Comparison of ENCODE assay signal across 8 cellular contexts in the genomic region with DNA sequence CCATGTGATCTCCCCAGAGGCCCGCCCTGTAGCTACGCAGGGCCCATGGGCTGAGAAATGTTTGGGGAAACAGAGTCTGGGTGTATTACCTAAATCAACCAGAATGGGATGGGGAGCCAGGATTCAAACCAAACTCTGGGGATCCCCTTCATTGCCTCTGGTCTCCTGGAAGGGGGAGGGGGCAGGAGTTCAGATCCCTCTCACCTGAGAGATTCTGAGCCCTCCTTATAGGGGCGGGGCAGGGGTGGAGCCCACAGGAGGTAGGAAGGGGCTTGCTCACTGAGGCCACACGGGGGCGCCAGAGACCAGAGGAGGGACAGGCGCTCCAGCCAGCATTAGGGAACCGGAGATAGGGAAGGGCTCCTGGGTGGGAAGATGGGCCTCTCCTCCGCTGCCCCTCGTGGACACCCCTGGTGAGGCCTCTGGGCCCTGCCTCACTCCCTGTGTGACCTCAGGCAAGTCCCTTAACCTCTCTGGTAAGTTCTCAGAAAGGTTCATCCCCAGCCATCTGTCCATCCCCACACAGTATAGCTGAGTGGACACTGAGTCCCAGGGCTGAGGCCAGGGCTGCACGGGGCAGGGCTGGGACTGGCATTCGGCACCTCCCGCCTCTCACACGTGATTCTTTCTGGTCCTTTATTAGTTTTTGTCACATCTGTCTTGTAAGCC. TPM values are rescaled to one million over a fixed set of nuclear protein-coding genes. Genes with fewer than 3 reads are reported as not detected.
A peak's percentile ranks its signal among the peaks of the same experiment; 100 is the strongest.
DNase-seq lines count a peak whose midpoint lies in the region; ATAC-seq and TF ChIP-seq lines count a peak whose summit lies in the region.

No MANE protein-coding gene starts in this region.

- no peaks in the 10 kb centered on the region for H3K27me3 Mint-ChIP-seq in CD4-positive, alpha-beta memory T cell

- peak overlapping the region; percentile 23 for H3K27ac ChIP-seq in CD4-positive, alpha-beta memory T cell (ENCODE audit: low read depth, low read length)
- H3K27ac ChIP-seq in right lobe of liver = no peak overlapping the region

- H3K27me3 ChIP-seq in CD4-positive, alpha-beta memory T cell (ENCODE audit: insufficient read depth, low read length) = no peaks in the 10 kb centered on the region
- H3K27me3 ChIP-seq in right lobe of liver = no peaks in the 10 kb centered on the region

- CTCF ChIA-PET in CD4-positive, alpha-beta memory T cell (lab: Charles Lee; ENCODE audit: partially characterized antibody) = interaction anchor here (1.0 to 29.7 kb wide), 10 partner anchors 16 to 271 kb away, joined by 4 to 1245 read pairs (median 6); partner anchors contain the start of genes ARL2, EHD1 and ZNHIT2

- H3K4me1 Mint-ChIP-seq in CD4-positive, alpha-beta memory T cell = peaks cover 35 to 64% (median 49%) of the 10 kb centered on the region in 4 donors

- TF ChIP-seq POLR2A in right lobe of liver (IDR thresholded peaks at IDR 0.05) (no peak), GM18505 (IDR thresholded peaks at IDR 0.05; ENCODE audit: borderline replicate concordance, extremely low read depth, insufficient read depth, insufficient read length) (no peak)

- peak overlapping the region in 4 of 8 donors; percentile 20 to 62 (median 34) for H3K4me3 Mint-ChIP-seq in CD4-positive, alpha-beta memory T cell

- H3K9me3 Mint-ChIP-seq in CD4-positive, alpha-beta memory T cell = no peaks in the 10 kb centered on the region

- TF ChIP-seq CTCF in right lobe of liver (IDR thresholded peaks at IDR 0.05) = peak; percentile 99

- peak overlapping the region; percentile 11 to 89 (median 82) for H3K27ac Mint-ChIP-seq in CD4-positive, alpha-beta memory T cell

- H3K36me3 Mint-ChIP-seq in CD4-positive, alpha-beta memory T cell = peaks cover 0 to 5% of the 10 kb centered on the region in 2 donors

- intact Hi-C loops in CD4-positive, alpha-beta memory T cell (cut with micrococcal nuclease) = loop anchor here (1.0 to 5.0 kb wide), 8 partner anchors 31 to 270 kb away; partner anchors contain the start of genes ARL2, EHD1, PPP2R5B and ZNHIT2
- intact Hi-C loops in right lobe of liver (cut with DNase I) = loop anchor here in 1 of 2 donors (2.0 to 10.0 kb wide), 2 partner anchors 48 to 62 kb away; no protein-coding TSS in a partner anchor

- H3K4me1 ChIP-seq in CD4-positive, alpha-beta memory T cell (ENCODE audit: insufficient read depth, low read length) = peaks cover 65% of the 10 kb centered on the region
- peaks cover 0 to 24% (median 10%) of the 10 kb centered on the region in 4 donors for H3K4me1 ChIP-seq in right lobe of liver

- H3K4me3 ChIP-seq in CD4-positive, alpha-beta memory T cell (ENCODE audit: low read length in 2 of 2) = no peak overlapping the region
- H3K4me3 ChIP-seq in right lobe of liver = no peak overlapping the region

- POLR2A ChIA-PET in CD4-positive, alpha-beta memory T cell (lab: Charles Lee; ENCODE audit: partially characterized antibody) = interaction anchor here (0.7 to 28.8 kb wide), 9 partner anchors 16 to 167 kb away, joined by 4 to 2105 read pairs (median 12); partner anchors contain the start of genes ARL2, EHD1, PPP2R5B and RASGRP2

- H3K9me3 ChIP-seq in CD4-positive, alpha-beta memory T cell (ENCODE audit: control insufficient read depth in 1 of 2, low read length in 2 of 2) = no peaks in the 10 kb centered on the region
- H3K9me3 ChIP-seq in right lobe of liver = no peaks in the 10 kb centered on the region

- peak; percentile 84 to 90 (median 88) for DNase-seq in CD4-positive, alpha-beta memory T cell
- DNase-seq in HPDE6-E6E7 (ENCODE audit: extremely low spot score) (peak; percentile 80), NCI-H774 (lab: John Stamatoyannopoulos, UW) (peak; percentile 89), dedifferentiated amniotic fluid mesenchymal stem cell (ENCODE audit: extremely low spot score) (peak; percentile 81), right lobe of liver (peak; percentile 93 to 95 (median 94))
- peak; percentile 91 to 93 for DNase-seq in activated CD4-positive, alpha-beta T cell treated with anti-CD3 and anti-CD28 coated beads, Interleukin-2, amount 50 U/mL, for 4 hours
- peak; percentile 91 to 96 for DNase-seq in stimulated activated CD4-positive, alpha-beta T cell treated with anti-CD3 and anti-CD28 coated beads, Interleukin-4, amount 100 ng/mL, for 48 hours (ENCODE audit: low read depth in 2 of 2)

- ATAC-seq in right lobe of liver = peak; percentile 80 to 86 (median 83)
- ATAC-seq in GM18505 (IDR thresholded peaks at IDR 0.05; ENCODE audit: unreplicated experiment) = no peak

- WGBS in right lobe of liver (ENCODE audit: insufficient coverage, low coverage, low lambda C conversion rate, missing lambda C conversion rate) = 19% methylated on average over 5 of the region's 13 CpGs

- H3K36me3 ChIP-seq in CD4-positive, alpha-beta memory T cell (ENCODE audit: insufficient read depth, low read length) = no peaks in the 10 kb centered on the region
- H3K36me3 ChIP-seq in right lobe of liver = no peaks in the 10 kb centered on the region

RNA-seq across cellular contexts. Expression of gene CDC42BPG, which starts 2.7 kb away (rescaled TPM):
- total RNA-seq in CD4-positive, alpha-beta memory T cell = 1 to 10 TPM; 6.2 to 9.0 TPM
- polyA plus RNA-seq in CD4-positive, alpha-beta memory T cell = under 1 TPM in 1 of 2 donors, not detected in 1; 0.62 TPM
- total RNA-seq in right lobe of liver = 1 to 10 TPM in 1 of 6 experiments, under 1 TPM in 5; 0.63 to 1.1 (median 0.99) TPM

RNA-seq across cellular contexts. Expression of gene EHD1, which starts 31.3 kb away (rescaled TPM):
- total RNA-seq in CD4-positive, alpha-beta memory T cell = 100 to 1,000 TPM; 268 to 279 TPM
- 100 to 1,000 TPM; 125 to 200 TPM for polyA plus RNA-seq in CD4-positive, alpha-beta memory T cell
- 10 to 100 TPM; 18.8 to 36.1 (median 26.3) TPM for total RNA-seq in right lobe of liver

RNA-seq across cellular contexts. Expression of gene MEN1, which starts 36.8 kb away (rescaled TPM):
- 10 to 100 TPM; 41.3 to 42.7 TPM for total RNA-seq in CD4-positive, alpha-beta memory T cell
- polyA plus RNA-seq in CD4-positive, alpha-beta memory T cell = 10 to 100 TPM; 22.4 to 42.1 TPM
- total RNA-seq in right lobe of liver = 10 to 100 TPM; 13.1 to 21.5 (median 17.0) TPM

RNA-seq across cellular contexts. Expression of gene MAP4K2, which starts 44.1 kb away (rescaled TPM):
- 100 to 1,000 TPM; 122 to 128 TPM for total RNA-seq in CD4-positive, alpha-beta memory T cell
- polyA plus RNA-seq in CD4-positive, alpha-beta memory T cell = 10 to 100 TPM; 32.3 to 57.2 TPM
- total RNA-seq in right lobe of liver = 10 to 100 TPM in 1 of 6 experiments, 1 to 10 TPM in 5; 3.4 to 14.7 (median 4.8) TPM

Comparison
In these comparisons a context has a peak if more than half of its experiments do, and no peak if none do; other contexts are left out.
1. RNA of gene EHD1, which starts 31.3 kb away (total RNA-seq): 268 to 279 TPM in CD4-positive, alpha-beta memory T cell; 18.8 to 36.1 TPM in right lobe of liver; every median in the first group is over 4 times any median in the second.
2. Peak in every context shown above with its lines, with median percentiles within 50 percentile points of each other: DNase-seq.